ENCODE assay signal across 1 cellular context in the genomic region with DNA sequence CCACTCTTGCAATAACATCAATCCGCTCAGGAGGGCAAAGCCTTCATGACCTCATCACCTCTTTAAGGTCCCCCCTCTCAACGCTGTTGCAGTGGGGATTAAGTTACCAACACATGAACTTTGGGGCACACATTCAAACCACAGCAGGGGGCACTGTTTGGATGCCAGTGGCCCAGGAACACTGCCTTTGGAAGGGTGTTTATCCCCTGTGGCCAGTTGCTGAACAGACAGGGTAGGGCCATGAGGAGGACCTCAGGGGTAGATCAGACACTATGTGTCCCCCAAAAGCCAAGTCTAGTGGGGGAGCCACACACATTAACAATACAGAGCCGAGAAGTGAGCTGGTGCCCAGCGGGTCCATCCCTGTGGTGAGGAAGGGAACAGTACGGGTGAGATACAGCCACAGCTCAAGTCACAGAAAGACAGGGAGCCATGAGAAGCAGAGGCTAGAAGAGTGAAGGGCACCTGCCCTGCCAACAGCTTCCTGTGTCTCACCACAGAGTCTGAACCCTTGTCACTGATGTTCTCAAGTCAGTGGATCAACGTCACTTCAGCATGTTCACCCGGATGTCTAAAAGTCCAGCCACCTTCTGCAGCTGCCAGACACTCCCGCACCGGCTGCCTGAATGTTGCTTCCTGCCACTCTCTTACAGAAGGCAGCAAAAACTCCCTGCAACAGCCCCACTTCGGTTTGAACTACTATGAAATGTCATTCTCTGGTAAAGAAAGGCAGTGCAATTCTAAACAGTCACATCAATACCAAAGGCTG.
TF ChIP-seq lines count a peak whose summit lies in the region.

No MANE protein-coding gene starts in this region.

TF ChIP-seq in IMR-90, 13 proteins besides CTCF, POLR2A, EP300 and RAD21:
- peak; percentile 16 for TF ChIP-seq SMC3 (IDR thresholded peaks at IDR 0.05; ENCODE audit: low read depth, low read length)
- TF ChIP-seq CEBPB (IDR thresholded peaks at IDR 0.05; ENCODE audit: low read depth, low read length) = no peak
- no peak for TF ChIP-seq NFE2L2 (IDR thresholded peaks at IDR 0.05; ENCODE audit: low read depth, low read length)
